In genomic region chr7:117238472-117238871, GRCh38 we compare ENCODE assay signal across 33 cellular contexts.
DNase-seq lines count a peak whose midpoint lies in the region; ATAC-seq and TF ChIP-seq lines count a peak whose summit lies in the region.
"Had no signal": no experiment of that assay in that cellular context is flagged by ENCODE, and none has a peak within 500 bp of the region (broad histone marks: within the 10 kb centered on the region; RNA-seq: fewer than 3 reads in every experiment).

No MANE protein-coding gene starts in this region.

- no peak overlapping the region for H3K4me3 Mint-ChIP-seq in nephron progenitor cell
- H3K4me3 Mint-ChIP-seq: B cell; CD14-positive monocyte; CD4-positive, alpha-beta memory T cell; CD4-positive, alpha-beta T cell; CD4-positive, CD25-positive, alpha-beta regulatory T cell; CD8-positive, alpha-beta memory T cell; CD8-positive, alpha-beta T cell had no signal

- in situ Hi-C loops in IMR-90 (cut with MboI; ENCODE audit: low sequenced_read_pairs): no loop called here

- H3K27ac Mint-ChIP-seq in nephron progenitor cell: no peak overlapping the region
- H3K27ac Mint-ChIP-seq: B cell; CD4-positive, alpha-beta memory T cell; CD4-positive, alpha-beta T cell; CD4-positive, CD25-positive, alpha-beta regulatory T cell; CD8-positive, alpha-beta memory T cell; CD8-positive, alpha-beta T cell had no signal

- H3K56ac ChIP-seq in IMR-90 (ENCODE audit: extremely low read depth, insufficient read depth, low read length): no peak overlapping the region

- ATAC-seq in IMR-90 (ENCODE audit: low read depth): no peak
- ATAC-seq: A549; CD8-positive, alpha-beta T cell had no signal

- no peak overlapping the region for H2BK5ac ChIP-seq in IMR-90 (ENCODE audit: low read depth, low read length, poor library complexity, severe bottlenecking)
- H2BK5ac ChIP-seq in neuronal stem cell (ENCODE audit: low read length): no peak overlapping the region

- no peaks in the 10 kb centered on the region for H4K20me1 ChIP-seq in IMR-90 (ENCODE audit: insufficient read depth, low read length)
- H4K20me1 ChIP-seq: BLaER1; BLaER1 treated with 17β-estradiol and CSF1 and Interleukin-3, amounts not matched to agents 10 nM and 100 nM had no signal

- H2BK15ac ChIP-seq in IMR-90 (ENCODE audit: low read depth, low read length) (no peak overlapping the region), neuronal stem cell (ENCODE audit: low read length) (no peak overlapping the region)

- TF ChIP-seq CTCF in IMR-90 (conservative IDR thresholded peaks at IDR 0.05; ENCODE audit: low read depth, low read length) (no peak), nephron progenitor cell (IDR thresholded peaks at IDR 0.05) (no peak)

- no peak overlapping the region for H3K9ac ChIP-seq in IMR-90 (ENCODE audit: low read depth, low read length)
- no peak overlapping the region for H3K9ac ChIP-seq in neuronal stem cell (ENCODE audit: low read depth, low read length, poor library complexity)
- H3K9ac ChIP-seq: BLaER1; BLaER1 treated with 17β-estradiol and CSF1 and Interleukin-3, amounts not matched to agents 10 nM and 100 nM had no signal

- WGBS in IMR-90 (ENCODE audit: extremely low coverage in 2 of 2, insufficient read length in 1 of 2), 2 experiments: 90% methylated on average over 2 of the region's 7 CpGs; no CpG with 5 or more reads in 1 of the 2 experiments
- WGBS in neuronal stem cell (ENCODE audit: extremely low coverage in 2 of 2, insufficient read length in 2 of 2, insufficient replicate concordance in 1 of 2), 2 donors: no CpG with 5 or more reads among the region's 7 CpGs

- dilution Hi-C loops in IMR-90 (cut with HindIII; ENCODE audit: low sequenced_read_pairs, unreplicated experiment): no loop called here

- H3K18ac ChIP-seq in IMR-90 (ENCODE audit: low read depth, low read length): peak overlapping the region; percentile 25
- peak overlapping the region; percentile 27 for H3K18ac ChIP-seq in neuronal stem cell (ENCODE audit: low read length)

- POLR2A ChIA-PET in IMR-90 (lab: Charles Lee; ENCODE audit: unreplicated experiment): interaction anchor here (0.6 kb wide), 1 partner anchor 11 kb away, joined by 30 read pairs; no protein-coding TSS in a partner anchor

- TF ChIP-seq RAD21 in IMR-90 (IDR thresholded peaks at IDR 0.05; ENCODE audit: low read length): no peak

- H3K27ac ChIP-seq in IMR-90 (ENCODE audit: insufficient read depth, low read length) (no peak overlapping the region), SJCRH30 (peak overlapping the region; percentile 44), neuronal stem cell (replicated peaks; ENCODE audit: low read length) (no peak overlapping the region)
- H3K27ac ChIP-seq: 22Rv1; A549; BLaER1; BLaER1 treated with 17β-estradiol and CSF1 and Interleukin-3, amounts not matched to agents 10 nM and 100 nM; C4-2B had no signal

- H3K36me3 ChIP-seq in IMR-90 (ENCODE audit: control insufficient read depth, insufficient read depth, low read length): no peaks in the 10 kb centered on the region
- no peaks in the 10 kb centered on the region for H3K36me3 ChIP-seq in SJCRH30
- H3K36me3 ChIP-seq in neuronal stem cell (replicated peaks in 1 of 2; ENCODE audit: control insufficient read depth in 2 of 2, insufficient read depth in 2 of 2, low read length in 2 of 2): no peaks in the 10 kb centered on the region
- H3K36me3 ChIP-seq: BE2C; BLaER1; BLaER1 treated with 17β-estradiol and CSF1 and Interleukin-3, amounts not matched to agents 10 nM and 100 nM had no signal

- H2BK20ac ChIP-seq in IMR-90 (ENCODE audit: low read depth, low read length): no peak overlapping the region; the same call in 1 of the 2 replicates

- H3K9me3 Mint-ChIP-seq in nephron progenitor cell: peaks cover 25% of the 10 kb centered on the region
- H3K9me3 Mint-ChIP-seq: CD8-positive, alpha-beta T cell had no signal

- H3K27me3 ChIP-seq in IMR-90 (ENCODE audit: control insufficient read depth, insufficient read depth, low read length) (no peaks in the 10 kb centered on the region), SJCRH30 (no peaks in the 10 kb centered on the region), neuronal stem cell (ENCODE audit: control insufficient read depth in 3 of 3, insufficient read depth in 3 of 3, low read depth in 1 of 3, low read length in 3 of 3) (no peaks in the 10 kb centered on the region)
- H3K27me3 ChIP-seq: BE2C; BLaER1; BLaER1 treated with 17β-estradiol and CSF1 and Interleukin-3, amounts not matched to agents 10 nM and 100 nM had no signal

- H3K79me1 ChIP-seq in IMR-90 (ENCODE audit: low read depth in 1 of 2, low read length in 2 of 2): no peaks in the 10 kb centered on the region
- no peaks in the 10 kb centered on the region for H3K79me1 ChIP-seq in neuronal stem cell (ENCODE audit: low read depth, low read length)

- H4K8ac ChIP-seq in IMR-90 (ENCODE audit: low read depth in 2 of 2, low read length in 2 of 2) (no peak overlapping the region), neuronal stem cell (ENCODE audit: low read depth, low read length) (peak overlapping the region; percentile 4)

- H3K14ac ChIP-seq in IMR-90 (replicated peaks; ENCODE audit: low read depth, low read length): no peak overlapping the region
- peak overlapping the region; percentile 14 for H3K14ac ChIP-seq in neuronal stem cell (ENCODE audit: low read length)

- intact Hi-C loops in IMR-90 (cut with micrococcal nuclease): no loop called here

- no peaks in the 10 kb centered on the region for H3K4me1 Mint-ChIP-seq in nephron progenitor cell
- H3K4me1 Mint-ChIP-seq: B cell; CD14-positive monocyte; CD4-positive, alpha-beta memory T cell; CD4-positive, CD25-positive, alpha-beta regulatory T cell; CD8-positive, alpha-beta memory T cell had no signal

- H3K36me3 Mint-ChIP-seq in nephron progenitor cell (ENCODE audit: low read depth): no peaks in the 10 kb centered on the region
- H3K36me3 Mint-ChIP-seq: CD14-positive monocyte; CD4-positive, alpha-beta memory T cell; CD4-positive, CD25-positive, alpha-beta regulatory T cell; CD8-positive, alpha-beta memory T cell; CD8-positive, alpha-beta T cell had no signal

- H3K9me1 ChIP-seq in IMR-90 (ENCODE audit: insufficient read depth, low read length): no peaks in the 10 kb centered on the region

- H2AK9ac ChIP-seq in IMR-90 (replicated peaks; ENCODE audit: low read depth, low read length, poor library complexity): no peak overlapping the region

- CTCF ChIA-PET in IMR-90 (lab: Yijun Ruan, JAX): no interaction called here

- H3K4me1 ChIP-seq in IMR-90 (ENCODE audit: control insufficient read depth, insufficient read depth, low read length) (0 out of 2 replicates have a peak, but pooled peaks cover 3% of the 10 kb centered on the region), SJCRH30 (peaks cover 17% of the 10 kb centered on the region), neuronal stem cell (ENCODE audit: control insufficient read depth in 2 of 2, insufficient read depth in 1 of 2, low read depth in 1 of 2, low read length in 2 of 2) (no peaks in the 10 kb centered on the region)
- H3K4me1 ChIP-seq: A549, BE2C, BLaER1, Caco-2 had no signal

- H3K9me3 ChIP-seq in IMR-90 (ENCODE audit: control insufficient read depth, insufficient read depth, low read length): no peaks in the 10 kb centered on the region
- 0 out of 2 replicates have a peak, but pooled peaks cover 3% of the 10 kb centered on the region for H3K9me3 ChIP-seq in SJCRH30 (replicated peaks)
- peaks cover 0 to 2% of the 10 kb centered on the region in 2 donors for H3K9me3 ChIP-seq in neuronal stem cell (replicated peaks in 1 of 2; ENCODE audit: control insufficient read depth in 2 of 2, insufficient read depth in 1 of 2, low read depth in 1 of 2, low read length in 2 of 2)
- H3K9me3 ChIP-seq: BE2C, BLaER1 had no signal

- no peak overlapping the region for H3K4me2 ChIP-seq in IMR-90 (ENCODE audit: low read depth, low read length)
- H3K4me2 ChIP-seq in neuronal stem cell (ENCODE audit: insufficient read depth, low read length, poor library complexity, severe bottlenecking): no peak overlapping the region
- H3K4me2 ChIP-seq: A549; BLaER1; BLaER1 treated with 17β-estradiol and CSF1 and Interleukin-3, amounts not matched to agents 10 nM and 100 nM had no signal

- no peak overlapping the region for H3K23ac ChIP-seq in IMR-90 (ENCODE audit: low read depth, low read length)
- no peak overlapping the region for H3K23ac ChIP-seq in neuronal stem cell (ENCODE audit: low read depth, low read length, poor library complexity)

- H3K27me3 Mint-ChIP-seq in nephron progenitor cell (ENCODE audit: low read depth, poor library complexity): peaks cover 7% of the 10 kb centered on the region
- H3K27me3 Mint-ChIP-seq: CD4-positive, CD25-positive, alpha-beta regulatory T cell had no signal

- TF ChIP-seq POLR2A in IMR-90 (IDR thresholded peaks at IDR 0.05; ENCODE audit: low read depth, low read length): no peak

- BruUV-seq in IMR-90 (replicated peaks; lab: Mats Ljungman, UMichigan): no TSS peak

- no peak for DNase-seq in IMR-90
- DNase-seq in SJCRH30: no peak
- no peak for DNase-seq in neuronal stem cell (ENCODE audit: low spot score)
- DNase-seq in amniotic stem cell (lab: John Stamatoyannopoulos, UW): no peak
- no peak for DNase-seq in nephron progenitor cell
- DNase-seq in NCI-H69 (lab: John Stamatoyannopoulos, UW): no peak
- DNase-seq: 8988T; ACHN; AML-193; BE2C; C1 segment of cervical spinal cord; Caco-2; Calu3; CD4-positive, alpha-beta memory T cell; CD4-positive, alpha-beta T cell; CD4-positive, CD25-positive, alpha-beta regulatory T cell; CD8-positive, alpha-beta memory T cell; CD8-positive, alpha-beta T cell; COR-L47; DMS 273 treated with DMSO at 0.1 percent for 48 hours; DMS153; DMS53; DMS79; DMS79 treated with DMSO at 0.1 percent for 48 hours; DND-41; EL had no signal

- no peak overlapping the region for H2BK120ac ChIP-seq in IMR-90 (ENCODE audit: low read depth, low read length)
- H2BK120ac ChIP-seq in neuronal stem cell (ENCODE audit: low read depth, low read length): no peak overlapping the region

- H4K5ac ChIP-seq in IMR-90 (ENCODE audit: low read depth, low read length): peak overlapping the region; percentile 85; the same call in 1 of the 2 replicates

- H4K91ac ChIP-seq in IMR-90 (ENCODE audit: insufficient read depth, low read depth, low read length) (no peak overlapping the region), neuronal stem cell (ENCODE audit: low read depth, low read length, poor library complexity) (no peak overlapping the region)

- peak overlapping the region; percentile 66 for H2BK12ac ChIP-seq in neuronal stem cell (ENCODE audit: low read length)

- H2AK5ac ChIP-seq in IMR-90 (ENCODE audit: low read depth, low read length) (no peak overlapping the region; the same call in 1 of the 2 replicates), neuronal stem cell (ENCODE audit: low read depth, low read length) (no peak overlapping the region)

- H3K4ac ChIP-seq in IMR-90 (ENCODE audit: low read depth, low read length) (no peak overlapping the region), neuronal stem cell (ENCODE audit: low read length) (no peak overlapping the region)

- H3K4me3 ChIP-seq in IMR-90 (ENCODE audit: insufficient read depth, low read depth, low read length) (no peak overlapping the region), SJCRH30 (no peak overlapping the region), neuronal stem cell (ENCODE audit: low read length in 2 of 2) (no peak overlapping the region)
- H3K4me3 ChIP-seq: A549; BLaER1; BLaER1 treated with 17β-estradiol and CSF1 and Interleukin-3, amounts not matched to agents 10 nM and 100 nM had no signal

- H2AFZ ChIP-seq in IMR-90 (replicated peaks; ENCODE audit: low read length, poor library complexity) (no peak overlapping the region), neuronal stem cell (ENCODE audit: low read length) (no peak overlapping the region)
